ENCODE assay signal across 7 cellular contexts in genomic region chr1:43596579-43596978, GRCh38.
"Had no signal": no experiment of that assay in that cellular context is flagged by ENCODE, and none has a peak within 500 bp of the region (broad histone marks: within the 10 kb centered on the region; RNA-seq: fewer than 3 reads in every experiment).

No MANE protein-coding gene starts in this region.

- H3K4me1 ChIP-seq: HAP-1 had no signal

- DNase-seq: GM23248, GOT3, H7, IMR-90, KG1 had no signal

- ATAC-seq: K562 had no signal

- H2AFZ ChIP-seq: GM23248 had no signal

- H3K9me3 ChIP-seq: HAP-1 had no signal

- H3K9ac ChIP-seq: GM23248 had no signal

- H3K27ac ChIP-seq: GM23248 had no signal

- FAIRE-seq: K562 had no signal

- H3K4me3 ChIP-seq: GM23248, HAP-1, K562 had no signal
